Comparison of ENCODE assay signal across 8 cellular contexts in the genomic region with DNA sequence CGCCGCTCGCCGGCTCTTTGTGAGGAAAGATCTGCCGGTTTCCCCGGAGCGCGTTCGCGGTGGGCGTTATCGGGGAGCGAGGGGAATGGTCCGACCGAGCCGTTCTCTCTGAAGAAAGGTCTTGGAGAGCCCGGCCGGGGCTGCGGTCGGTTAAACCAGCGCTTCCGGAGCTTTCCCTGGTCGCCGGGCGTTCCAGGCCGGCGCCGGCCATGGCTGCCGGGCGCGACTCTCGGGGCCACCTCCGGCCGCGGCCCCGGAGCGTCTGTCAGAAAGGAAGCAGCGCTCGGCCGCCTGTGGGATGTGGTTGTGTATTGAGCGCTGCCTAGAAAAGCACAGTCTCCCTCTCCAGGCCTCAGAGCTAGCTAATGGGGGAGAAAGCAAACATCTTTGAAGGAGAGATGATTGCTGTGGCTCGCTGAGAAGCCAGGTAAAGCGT. TPM values are rescaled to one million over a fixed set of nuclear protein-coding genes. Genes with fewer than 3 reads are reported as not detected.
DNase-seq lines count a peak whose midpoint lies in the region; ATAC-seq and TF ChIP-seq lines count a peak whose summit lies in the region.

No MANE protein-coding gene starts in this region.

- no peaks in the 10 kb centered on the region for H3K36me3 ChIP-seq in ACC112 (ENCODE audit: insufficient read depth, low read length)
- H3K36me3 ChIP-seq in mucosa of descending colon (ENCODE audit: low read depth): no peaks in the 10 kb centered on the region

- H3K4me3 ChIP-seq in ACC112 (ENCODE audit: low read depth, low read length) (peak overlapping the region; percentile 86), mucosa of descending colon (peak overlapping the region; percentile 81)

- intact Hi-C loops in mucosa of descending colon (cut with DNase I, micrococcal nuclease): no loop called here

- no peaks in the 10 kb centered on the region for H3K27me3 ChIP-seq in ACC112 (ENCODE audit: insufficient read depth, low read length)

- peaks cover 21% of the 10 kb centered on the region for H3K4me1 ChIP-seq in ACC112 (ENCODE audit: control insufficient read depth, insufficient read depth, low read length, unreplicated experiment)
- H3K4me1 ChIP-seq in mucosa of descending colon (ENCODE audit: low read depth): peaks cover 15% of the 10 kb centered on the region

- ATAC-seq in GM18861 (IDR thresholded peaks at IDR 0.05; ENCODE audit: unreplicated experiment) (peak; percentile 51), HG03103 (IDR thresholded peaks at IDR 0.05; ENCODE audit: low read depth, unreplicated experiment) (peak; percentile 25), mucosa of descending colon (peak; percentile 74)

- no peak for TF ChIP-seq POLR2A in erythroblast (IDR thresholded peaks at IDR 0.05; ENCODE audit: low read length)

- H2AFZ ChIP-seq in ACC112 (ENCODE audit: low read length, unreplicated experiment): peak overlapping the region; percentile 98

- peaks cover 45% of the 10 kb centered on the region for H3K79me2 ChIP-seq in ACC112 (ENCODE audit: control insufficient read depth, insufficient read depth, low read length, unreplicated experiment)

- H3K9me3 ChIP-seq in mucosa of descending colon: no peaks in the 10 kb centered on the region

- H3K27ac ChIP-seq in ACC112 (ENCODE audit: low read depth, low read length): peak overlapping the region; percentile 78

- DNase-seq in NOMO-1 treated with dmso at 0.1 percent for 144 hours (lab: John Stamatoyannopoulos, UW; ENCODE audit: unreplicated experiment) (peak; percentile 85), erythroblast (lab: John Stamatoyannopoulos, UW) (peak; percentile 57 to 72), mucosa of descending colon (peak; percentile 74 to 83 (median 77))
- peak; percentile 65 for DNase-seq in activated T-cell treated with anti-CD3 and anti-CD28 coated beads, Interleukin-2, amount 50 U/mL, for 1 hour
- DNase-seq in stimulated activated CD8-positive, alpha-beta memory T cell treated with anti-CD3 and anti-CD28 coated beads, Interleukin-7, amount 100 ng/mL, for 48 hours (ENCODE audit: extremely low read depth in 1 of 2, low read depth in 1 of 2): peak; percentile 19 to 25

- no peak for TF ChIP-seq CTCF in mucosa of descending colon (IDR thresholded peaks at IDR 0.05)

RNA-seq across cellular contexts. Expression of a gene that starts 0.7 kb away (rescaled TPM):
- total RNA-seq in mucosa of descending colon: 10 to 100 TPM; 25.1 to 67.2 (median 30.6) TPM

RNA-seq across cellular contexts. Expression of a gene that starts 13.7 kb away (rescaled TPM):
- total RNA-seq in mucosa of descending colon: 10 to 100 TPM; 18.8 to 27.6 (median 23.5) TPM

RNA-seq across cellular contexts. Expression of a gene that starts 40.6 kb away (rescaled TPM):
- 10 to 100 TPM; 33.3 to 57.6 (median 46.0) TPM for total RNA-seq in mucosa of descending colon

Comparison
In these comparisons a context has a peak if more than half of its experiments do, and no peak if none do; other contexts are left out.
1. Peak in every context shown above with its lines: DNase-seq, ATAC-seq, H3K4me3 ChIP-seq and H3K27ac ChIP-seq.
2. DNase-seq: peak in every context shown above with its lines; median percentile 85 in NOMO-1 treated with dmso at 0.1 percent for 144 hours; 77 in mucosa of descending colon; 65 in activated T-cell treated with anti-CD3 and anti-CD28 coated beads, Interleukin-2, amount 50 U/mL, for 1 hour; 64 in erythroblast; 22 in stimulated activated CD8-positive, alpha-beta memory T cell treated with anti-CD3 and anti-CD28 coated beads, Interleukin-7, amount 100 ng/mL, for 48 hours.